1 cellular context compared by ENCODE assay signal in genomic region chr22:24156146-24156914, GRCh38.
TF ChIP-seq lines count a peak whose summit lies in the region.

No MANE protein-coding gene starts in this region.

TF ChIP-seq in K562, 482 proteins besides CTCF, POLR2A, EP300 and RAD21:
- TF ChIP-seq ZBTB40 (IDR thresholded peaks at IDR 0.05) (no peak), ZBTB40 (CRISPR knock-in tag; IDR thresholded peaks at IDR 0.05) (no peak), USF2 (CRISPR knock-in tag; IDR thresholded peaks at IDR 0.05) (no peak), ZNF41 (CRISPR knock-in tag; conservative IDR thresholded peaks at IDR 0.05) (no peak), ZNF165 (CRISPR knock-in tag; IDR thresholded peaks at IDR 0.05; ENCODE audit: borderline replicate concordance) (no peak), KDM2B (CRISPR knock-in tag; IDR thresholded peaks at IDR 0.05) (no peak), ZBTB33 (CRISPR knock-in tag; IDR thresholded peaks at IDR 0.05) (peak; percentile 60)
TF ChIP-seq in K562: peak in this region for 1.
